In genomic region chr9:110156416-110156815, GRCh38 we compare ENCODE assay signal across 11 cellular contexts. TPM values are rescaled to one million over a fixed set of nuclear protein-coding genes. Genes with fewer than 3 reads are reported as not detected.
DNase-seq lines count a peak whose midpoint lies in the region; ATAC-seq and TF ChIP-seq lines count a peak whose summit lies in the region.
"Had no signal": no experiment of that assay in that cellular context is flagged by ENCODE, and none has a peak within 500 bp of the region (broad histone marks: within the 10 kb centered on the region; RNA-seq: fewer than 3 reads in every experiment).

No MANE protein-coding gene starts in this region.

- no peak for DNase-seq in activated naive CD8-positive, alpha-beta T cell treated with anti-CD3 and anti-CD28 coated beads, Interleukin-2, amount 10 ng/mL, durations not matched to agents 7 days and 5 days
- no peak for DNase-seq in activated naive CD8-positive, alpha-beta T cell treated with anti-CD3 and anti-CD28 coated beads, Interleukin-2, amount 50 U/mL, for 24 hours
- no peak for DNase-seq in transverse colon
- no peak for DNase-seq in NCI-H1694 (lab: John Stamatoyannopoulos, UW)
- no peak for DNase-seq in mesendoderm
- DNase-seq: mucosa of descending colon, NCI-H1436 had no signal

- H2BK5ac ChIP-seq in mesendoderm (ENCODE audit: low read length): no peak overlapping the region

- peak overlapping the region; percentile 55 for H3K4me3 Mint-ChIP-seq in activated naive CD8-positive, alpha-beta T cell treated with anti-CD3 and anti-CD28 coated beads, Interleukin-2, amount 10 ng/mL, durations not matched to agents 7 days and 5 days
- no peak overlapping the region for H3K4me3 Mint-ChIP-seq in activated naive CD8-positive, alpha-beta T cell treated with anti-CD3 and anti-CD28 coated beads, Interleukin-2, amount 50 U/mL, for 24 hours
- H3K4me3 Mint-ChIP-seq: WTC11 had no signal

- intact Hi-C loops in transverse colon (cut with DNase I; ENCODE audit: low total_unique reads): no loop called here

- no peaks in the 10 kb centered on the region for H3K27me3 Mint-ChIP-seq in activated naive CD8-positive, alpha-beta T cell treated with anti-CD3 and anti-CD28 coated beads, Interleukin-2, amount 10 ng/mL, durations not matched to agents 7 days and 5 days
- H3K27me3 Mint-ChIP-seq in activated naive CD8-positive, alpha-beta T cell treated with anti-CD3 and anti-CD28 coated beads, Interleukin-2, amount 50 U/mL, for 24 hours: no peaks in the 10 kb centered on the region

- no peak overlapping the region for H3K9ac ChIP-seq in mesendoderm (ENCODE audit: low read length)

- no peak overlapping the region for H3K4me2 ChIP-seq in mesendoderm (ENCODE audit: low read length)

- H3K79me2 ChIP-seq in mesendoderm (ENCODE audit: control insufficient read depth, insufficient read depth, low read length): no peaks in the 10 kb centered on the region

- no peaks in the 10 kb centered on the region for H3K9me3 Mint-ChIP-seq in activated naive CD8-positive, alpha-beta T cell treated with anti-CD3 and anti-CD28 coated beads, Interleukin-2, amount 10 ng/mL, durations not matched to agents 7 days and 5 days
- H3K9me3 Mint-ChIP-seq in activated naive CD8-positive, alpha-beta T cell treated with anti-CD3 and anti-CD28 coated beads, Interleukin-2, amount 50 U/mL, for 24 hours: no peaks in the 10 kb centered on the region
- H3K9me3 Mint-ChIP-seq: WTC11 had no signal

- no peak overlapping the region for H2AK5ac ChIP-seq in mesendoderm (ENCODE audit: low read length)

- no peak overlapping the region for H4K5ac ChIP-seq in mesendoderm (ENCODE audit: low read length)

- H3K27ac ChIP-seq in VCaP: peak overlapping the region; percentile 76; the same call in 1 of the 2 replicates
- peak overlapping the region; percentile 6 to 42 (median 32) for H3K27ac ChIP-seq in transverse colon
- H3K27ac ChIP-seq in mesendoderm (ENCODE audit: low read depth, low read length): no peak overlapping the region

- no peaks in the 10 kb centered on the region for H3K36me3 ChIP-seq in transverse colon
- H3K36me3 ChIP-seq in mesendoderm (ENCODE audit: control insufficient read depth, insufficient read depth, low read length): no peaks in the 10 kb centered on the region

- no peaks in the 10 kb centered on the region for H3K9me3 ChIP-seq in transverse colon
- H3K9me3 ChIP-seq: mucosa of descending colon had no signal

- H3K18ac ChIP-seq in mesendoderm (ENCODE audit: low read length): no peak overlapping the region

- TF ChIP-seq CTCF in VCaP (conservative IDR thresholded peaks at IDR 0.05) (no peak), transverse colon (IDR thresholded peaks at IDR 0.05) (no peak)

- H3K56ac ChIP-seq in mesendoderm (ENCODE audit: low read length): no peak overlapping the region

- no peak overlapping the region for H3K23ac ChIP-seq in mesendoderm (ENCODE audit: low read length)

- 76 to 97% methylated on average over 5 to 9 of the region's 9 CpGs for WGBS in transverse colon (ENCODE audit: low coverage in 1 of 2), 2 donors
- WGBS in mesendoderm (ENCODE audit: extremely low coverage, insufficient coverage, low lambda C conversion rate): no CpG with 5 or more reads among the region's 9 CpGs

- no peak for TF ChIP-seq POLR2A in transverse colon (IDR thresholded peaks at IDR 0.05)

- no peak overlapping the region for H3K4ac ChIP-seq in mesendoderm (ENCODE audit: low read depth, low read length)

- no peaks in the 10 kb centered on the region for H3K27me3 ChIP-seq in transverse colon
- H3K27me3 ChIP-seq in mesendoderm (ENCODE audit: insufficient read depth, low read length, poor library complexity): no peaks in the 10 kb centered on the region

- in situ Hi-C loops in transverse colon (cut with MboI; ENCODE audit: low pct_ligation_motif_present in 1 of 4, low pct_unique_long_range_greater_than_20kb in 1 of 4, low sequenced_read_pairs in 3 of 4): loop anchor here in 3 of 4 donors (10.0 to 25.0 kb wide), 2 partner anchors 94 to 102 kb away; no protein-coding TSS in a partner anchor

- peaks cover 65% of the 10 kb centered on the region for H3K4me1 Mint-ChIP-seq in activated naive CD8-positive, alpha-beta T cell treated with anti-CD3 and anti-CD28 coated beads, Interleukin-2, amount 10 ng/mL, durations not matched to agents 7 days and 5 days
- peaks cover 49% of the 10 kb centered on the region for H3K4me1 Mint-ChIP-seq in activated naive CD8-positive, alpha-beta T cell treated with anti-CD3 and anti-CD28 coated beads, Interleukin-2, amount 50 U/mL, for 24 hours

- no peak for TF ChIP-seq EP300 in transverse colon (IDR thresholded peaks at IDR 0.05; ENCODE audit: low read depth)

- H3K36me3 Mint-ChIP-seq in activated naive CD8-positive, alpha-beta T cell treated with anti-CD3 and anti-CD28 coated beads, Interleukin-2, amount 10 ng/mL, durations not matched to agents 7 days and 5 days: peaks cover 49% of the 10 kb centered on the region
- H3K36me3 Mint-ChIP-seq in activated naive CD8-positive, alpha-beta T cell treated with anti-CD3 and anti-CD28 coated beads, Interleukin-2, amount 50 U/mL, for 24 hours (ENCODE audit: low read depth): peaks cover 10% of the 10 kb centered on the region

- peak overlapping the region; percentile 88 for H3K27ac Mint-ChIP-seq in activated naive CD8-positive, alpha-beta T cell treated with anti-CD3 and anti-CD28 coated beads, Interleukin-2, amount 10 ng/mL, durations not matched to agents 7 days and 5 days
- no peak overlapping the region for H3K27ac Mint-ChIP-seq in activated naive CD8-positive, alpha-beta T cell treated with anti-CD3 and anti-CD28 coated beads, Interleukin-2, amount 50 U/mL, for 24 hours
- H3K27ac Mint-ChIP-seq: WTC11 had no signal

- no peak overlapping the region for H2BK120ac ChIP-seq in mesendoderm (ENCODE audit: low read depth, low read length)

- no peaks in the 10 kb centered on the region for H3K79me1 ChIP-seq in mesendoderm (ENCODE audit: low read length)

- H3K4me1 ChIP-seq in transverse colon: peaks cover 16 to 49% (median 29%) of the 10 kb centered on the region in 4 donors
- peaks cover 1% of the 10 kb centered on the region for H3K4me1 ChIP-seq in mesendoderm (ENCODE audit: control insufficient read depth, low read depth, low read length)

- H3K4me3 ChIP-seq in transverse colon (no peak overlapping the region), mesendoderm (ENCODE audit: low read length) (no peak overlapping the region)
- H3K4me3 ChIP-seq: mucosa of descending colon had no signal

- POLR2A ChIA-PET in activated naive CD8-positive, alpha-beta T cell treated with anti-CD3 and anti-CD28 coated beads, Interleukin-2, amount 10 ng/mL, durations not matched to agents 7 days and 5 days (lab: Charles Lee): interaction anchor here (1.3 to 2.8 kb wide), 4 partner anchors 8 to 107 kb away, joined by 4 to 27 read pairs (median 9); partner anchors contain the start of gene TXN

- no peak for ATAC-seq in activated naive CD8-positive, alpha-beta T cell treated with anti-CD3 and anti-CD28 coated beads, Interleukin-2, amount 10 ng/mL, durations not matched to agents 7 days and 5 days (ENCODE audit: low read depth)
- no peak for ATAC-seq in activated naive CD8-positive, alpha-beta T cell treated with anti-CD3 and anti-CD28 coated beads, Interleukin-2, amount 50 U/mL, for 24 hours
- ATAC-seq in HG02973 (IDR thresholded peaks at IDR 0.05; ENCODE audit: unreplicated experiment) (peak; percentile 5), GM21360 (IDR thresholded peaks at IDR 0.05; ENCODE audit: unreplicated experiment) (no peak)
- ATAC-seq: WTC11 had no signal

- H2BK15ac ChIP-seq in mesendoderm (replicated peaks; ENCODE audit: low read depth): no peak overlapping the region

- no peak overlapping the region for H4K8ac ChIP-seq in mesendoderm (ENCODE audit: low read depth, low read length)

RNA-seq across cellular contexts. Expression of gene C9orf152, which starts 51.5 kb away (rescaled TPM):
- not detected for total RNA-seq in activated naive CD8-positive, alpha-beta T cell treated with anti-CD3 and anti-CD28 coated beads, Interleukin-2, amount 10 ng/mL, durations not matched to agents 7 days and 5 days
- 10 to 100 TPM in 3 of 4 donors, 1 to 10 TPM in 1; 9.7 to 31.4 (median 16.7) TPM for total RNA-seq in transverse colon
- 0.01 TPM for polyA plus RNA-seq in mesendoderm (2013, experiment 1 of 2)
- polyA plus RNA-seq in mesendoderm (2013, experiment 2 of 2): not detected
- total RNA-seq: WTC11 had no signal

Comparison
In these comparisons a context has a peak if more than half of its experiments do, and no peak if none do; other contexts are left out.
1. RNA of gene C9orf152, which starts 51.5 kb away (total RNA-seq): 9.7 to 31.4 TPM in transverse colon; not detected in activated naive CD8-positive, alpha-beta T cell treated with anti-CD3 and anti-CD28 coated beads, Interleukin-2, amount 10 ng/mL, durations not matched to agents 7 days and 5 days; every median in the first group is over 10 times any median in the second.